10 cellular contexts compared by ENCODE assay signal in genomic region chr15:29924750-29925149, GRCh38.
A peak's percentile ranks its signal among the peaks of the same experiment; 100 is the strongest.
DNase-seq lines count a peak whose midpoint lies in the region; ATAC-seq and TF ChIP-seq lines count a peak whose summit lies in the region.
"Had no signal": no experiment of that assay in that cellular context is flagged by ENCODE, and none has a peak within 500 bp of the region (broad histone marks: within the 10 kb centered on the region; RNA-seq: fewer than 3 reads in every experiment).

No MANE protein-coding gene starts in this region.

- no peaks in the 10 kb centered on the region for H3K79me2 ChIP-seq in parathyroid adenoma

- BruUV-seq in Panc1 (replicated peaks; lab: Mats Ljungman, UMichigan): no TSS peak

- intact Hi-C loops in Panc1 (cut with micrococcal nuclease; ENCODE audit: unreplicated experiment): loop anchor here (5.0 to 10.0 kb wide), 2 partner anchors 177 to 260 kb away; no protein-coding TSS in a partner anchor

- H2AFZ ChIP-seq in parathyroid adenoma: no peak overlapping the region

- H3K4me1 ChIP-seq in Panc1 (ENCODE audit: control insufficient read depth, insufficient read depth, low read length) (peaks cover 8% of the 10 kb centered on the region; the same call in 1 of the 2 replicates), parathyroid adenoma (peaks cover 9% of the 10 kb centered on the region)

- CTCF ChIA-PET in Panc1 (lab: Charles Lee): no interaction called here

- no peak overlapping the region for H3K4me3 ChIP-seq in H7 (ENCODE audit: insufficient read depth, low read depth, low read length)
- no peak overlapping the region for H3K4me3 ChIP-seq in Panc1 (ENCODE audit: low read depth in 2 of 2, low read length in 2 of 2)
- no peak overlapping the region for H3K4me3 ChIP-seq in fibroblast of villous mesenchyme (ENCODE audit: low read depth, low read length)
- H3K4me3 ChIP-seq in parathyroid adenoma (ENCODE audit: low read depth, low read length): no peak overlapping the region
- H3K4me3 ChIP-seq in WERI-Rb-1 (ENCODE audit: low read depth, low read length): no peak overlapping the region

- no peak overlapping the region for H3K27ac ChIP-seq in Panc1 (ENCODE audit: low read length)
- peak overlapping the region; percentile 42 for H3K27ac ChIP-seq in parathyroid adenoma
- no peak overlapping the region for H3K27ac ChIP-seq in WERI-Rb-1

- H3K36me3 ChIP-seq in H7 (replicated peaks; ENCODE audit: control insufficient read depth, insufficient read depth, low read length) (no peaks in the 10 kb centered on the region), Panc1 (ENCODE audit: control insufficient read depth, insufficient read depth, low read length) (no peaks in the 10 kb centered on the region), parathyroid adenoma (ENCODE audit: control insufficient read depth, insufficient read depth, low read length) (no peaks in the 10 kb centered on the region), WERI-Rb-1 (no peaks in the 10 kb centered on the region)

- DNase-seq in H7: peak; percentile 74
- DNase-seq in Panc1 (ENCODE audit: low read depth, low spot score): no peak
- DNase-seq in fibroblast of villous mesenchyme (ENCODE audit: low read depth): peak; percentile 67
- DNase-seq in SKM-1 treated with dmso at 0.1 percent for 144 hours (lab: John Stamatoyannopoulos, UW; ENCODE audit: unreplicated experiment): no peak
- DNase-seq in WERI-Rb-1: no peak
- DNase-seq in effector CD8-positive, alpha-beta T cell (lab: John Stamatoyannopoulos, UW): no peak
- DNase-seq in activated effector memory CD4-positive, alpha-beta T cell treated with Interleukin-2 at 50 U/mL for 16 hours: no peak
- DNase-seq: activated B cell treated with CpG ODN at 0.5 μM for 24 hours, erythroblast had no signal

- ATAC-seq in Panc1: peak; percentile 64

- TF ChIP-seq CTCF in Panc1 (IDR thresholded peaks at IDR 0.05): no peak
- TF ChIP-seq CTCF in fibroblast of villous mesenchyme (IDR thresholded peaks at IDR 0.05; ENCODE audit: insufficient read depth, low read depth, low read length): no peak
- TF ChIP-seq CTCF in parathyroid adenoma (IDR thresholded peaks at IDR 0.05): no peak
- TF ChIP-seq CTCF in WERI-Rb-1 (IDR thresholded peaks at IDR 0.05; ENCODE audit: low read depth, low read length): no peak

- H3K4me2 ChIP-seq in parathyroid adenoma (ENCODE audit: low read length): no peak overlapping the region

- POLR2A ChIA-PET in Panc1 (lab: Charles Lee): no interaction called here

- in situ Hi-C loops in Panc1 (cut with HindIII; ENCODE audit: low pct_unique_long_range_greater_than_20kb, low sequenced_read_pairs): no loop called here

- H3K9me3 ChIP-seq in Panc1 (ENCODE audit: control insufficient read depth, insufficient read depth, low read depth, low read length) (no peaks in the 10 kb centered on the region), parathyroid adenoma (ENCODE audit: control insufficient read depth, low read length) (no peaks in the 10 kb centered on the region), WERI-Rb-1 (ENCODE audit: severe bottlenecking) (no peaks in the 10 kb centered on the region)

- H3K27me3 ChIP-seq in H7 (ENCODE audit: control insufficient read depth, insufficient read depth, low read length) (no peaks in the 10 kb centered on the region; the same call in 1 of the 2 replicates), Panc1 (ENCODE audit: control insufficient read depth, insufficient read depth, low read length) (no peaks in the 10 kb centered on the region), parathyroid adenoma (ENCODE audit: control insufficient read depth, insufficient read depth, low read length) (no peaks in the 10 kb centered on the region), WERI-Rb-1 (ENCODE audit: insufficient read depth, low read depth, severe bottlenecking) (no peaks in the 10 kb centered on the region)

- no peak overlapping the region for H3K9ac ChIP-seq in parathyroid adenoma

Comparison
In these comparisons a context has a peak if more than half of its experiments do, and no peak if none do; other contexts are left out.
1. DNase-seq: peak in H7 (single experiment) and fibroblast of villous mesenchyme (single experiment); none in Panc1 (single experiment), SKM-1 treated with dmso at 0.1 percent for 144 hours (single experiment), WERI-Rb-1 (single experiment), effector CD8-positive, alpha-beta T cell (single experiment) and activated effector memory CD4-positive, alpha-beta T cell treated with Interleukin-2 at 50 U/mL for 16 hours (single experiment).